In the genomic region with DNA sequence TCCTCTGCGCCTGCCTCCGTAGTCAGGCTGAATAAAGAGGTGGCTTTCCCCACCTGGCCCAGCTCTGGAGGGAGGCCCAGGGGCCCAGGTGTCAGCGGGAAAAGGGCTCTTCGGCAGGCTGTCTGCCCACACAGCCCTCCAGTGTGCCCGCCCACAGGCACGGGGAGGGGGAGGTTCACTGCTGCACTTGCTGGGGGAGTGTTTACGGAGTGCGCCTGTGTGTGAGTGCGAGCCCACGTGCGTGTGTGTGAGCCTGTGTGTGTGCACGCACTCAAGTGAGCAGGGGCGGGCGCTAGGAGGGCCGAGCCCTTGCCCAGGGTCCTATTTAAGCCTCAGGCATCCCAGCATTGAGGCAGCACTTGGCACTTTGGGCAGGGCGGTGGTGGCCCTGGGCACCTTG, we compare ENCODE assay signal across 18 cellular contexts. TPM values are rescaled to one million over a fixed set of nuclear protein-coding genes. Genes with fewer than 3 reads are reported as not detected.
DNase-seq lines count a peak whose midpoint lies in the region; ATAC-seq and TF ChIP-seq lines count a peak whose summit lies in the region.
"Had no signal": no experiment of that assay in that cellular context is flagged by ENCODE, and none has a peak within 500 bp of the region (broad histone marks: within the 10 kb centered on the region; RNA-seq: fewer than 3 reads in every experiment).

No MANE protein-coding gene starts in this region.

- no peaks in the 10 kb centered on the region for H3K9me3 Mint-ChIP-seq in activated naive CD8-positive, alpha-beta T cell treated with anti-CD3 and anti-CD28 coated beads for 36 hours
- no peaks in the 10 kb centered on the region for H3K9me3 Mint-ChIP-seq in activated naive CD8-positive, alpha-beta T cell treated with anti-CD3 and anti-CD28 coated beads, Interleukin-2, amount 50 U/mL, for 24 hours
- no peaks in the 10 kb centered on the region for H3K9me3 Mint-ChIP-seq in endothelial cell (ENCODE audit: unreplicated experiment)
- H3K9me3 Mint-ChIP-seq: activated naive CD8-positive, alpha-beta T cell treated with anti-CD3 and anti-CD28 coated beads, Interleukin-2, amount 10 ng/mL, durations not matched to agents 7 days and 5 days; central memory CD8-positive, alpha-beta T cell; stimulated activated naive CD8-positive, alpha-beta T cell treated with anti-CD3 and anti-CD28 coated beads, Interleukin-15, amount 100 ng/mL, for 72 hours; T-cell had no signal

- intact Hi-C loops in left cardiac atrium (cut with DNase I) = no loop called here

- H3K4me1 Mint-ChIP-seq in activated naive CD8-positive, alpha-beta T cell treated with anti-CD3 and anti-CD28 coated beads for 36 hours = no peaks in the 10 kb centered on the region
- no peaks in the 10 kb centered on the region for H3K4me1 Mint-ChIP-seq in activated naive CD8-positive, alpha-beta T cell treated with anti-CD3 and anti-CD28 coated beads, Interleukin-2, amount 50 U/mL, for 24 hours
- H3K4me1 Mint-ChIP-seq in endothelial cell (ENCODE audit: unreplicated experiment) = no peaks in the 10 kb centered on the region
- H3K4me1 Mint-ChIP-seq: activated naive CD8-positive, alpha-beta T cell treated with anti-CD3 and anti-CD28 coated beads, Interleukin-2, amount 10 ng/mL, durations not matched to agents 7 days and 5 days; central memory CD8-positive, alpha-beta T cell; T-cell had no signal

- no peak for TF ChIP-seq CTCF in endothelial cell (IDR thresholded peaks at IDR 0.05; ENCODE audit: unreplicated experiment)

- no peaks in the 10 kb centered on the region for H3K27me3 Mint-ChIP-seq in activated naive CD8-positive, alpha-beta T cell treated with anti-CD3 and anti-CD28 coated beads for 36 hours
- H3K27me3 Mint-ChIP-seq in activated naive CD8-positive, alpha-beta T cell treated with anti-CD3 and anti-CD28 coated beads, Interleukin-2, amount 50 U/mL, for 24 hours = no peaks in the 10 kb centered on the region
- peaks cover 5% of the 10 kb centered on the region for H3K27me3 Mint-ChIP-seq in endothelial cell (ENCODE audit: unreplicated experiment)
- H3K27me3 Mint-ChIP-seq: activated naive CD8-positive, alpha-beta T cell treated with anti-CD3 and anti-CD28 coated beads, Interleukin-2, amount 10 ng/mL, durations not matched to agents 7 days and 5 days; central memory CD8-positive, alpha-beta T cell; stimulated activated naive CD8-positive, alpha-beta T cell treated with anti-CD3 and anti-CD28 coated beads, Interleukin-15, amount 100 ng/mL, for 72 hours; T-cell had no signal

- ATAC-seq in activated naive CD8-positive, alpha-beta T cell treated with anti-CD3 and anti-CD28 coated beads, Interleukin-2, amount 50 U/mL, for 24 hours = no peak
- peak; percentile 8 to 31 for ATAC-seq in left cardiac atrium
- no peak for ATAC-seq in GM18868 (IDR thresholded peaks at IDR 0.05; ENCODE audit: unreplicated experiment)
- ATAC-seq: PC-3; stimulated activated naive CD8-positive, alpha-beta T cell treated with anti-CD3 and anti-CD28 coated beads, Interleukin-15, amount 100 ng/mL, for 72 hours; T-cell had no signal

- no peak overlapping the region for H3K27ac Mint-ChIP-seq in activated naive CD8-positive, alpha-beta T cell treated with anti-CD3 and anti-CD28 coated beads for 36 hours
- H3K27ac Mint-ChIP-seq in activated naive CD8-positive, alpha-beta T cell treated with anti-CD3 and anti-CD28 coated beads, Interleukin-2, amount 50 U/mL, for 24 hours = no peak overlapping the region
- no peak overlapping the region for H3K27ac Mint-ChIP-seq in endothelial cell (ENCODE audit: unreplicated experiment)
- H3K27ac Mint-ChIP-seq: activated naive CD8-positive, alpha-beta T cell treated with anti-CD3 and anti-CD28 coated beads, Interleukin-2, amount 10 ng/mL, durations not matched to agents 7 days and 5 days; T-cell had no signal

- H3K4me3 Mint-ChIP-seq in activated naive CD8-positive, alpha-beta T cell treated with anti-CD3 and anti-CD28 coated beads for 36 hours = peak overlapping the region; percentile 51
- H3K4me3 Mint-ChIP-seq in activated naive CD8-positive, alpha-beta T cell treated with anti-CD3 and anti-CD28 coated beads, Interleukin-2, amount 50 U/mL, for 24 hours = no peak overlapping the region
- no peak overlapping the region for H3K4me3 Mint-ChIP-seq in endothelial cell (ENCODE audit: unreplicated experiment)
- H3K4me3 Mint-ChIP-seq: activated naive CD8-positive, alpha-beta T cell treated with anti-CD3 and anti-CD28 coated beads, Interleukin-2, amount 10 ng/mL, durations not matched to agents 7 days and 5 days; central memory CD8-positive, alpha-beta T cell; stimulated activated naive CD8-positive, alpha-beta T cell treated with anti-CD3 and anti-CD28 coated beads, Interleukin-15, amount 100 ng/mL, for 72 hours; T-cell had no signal

- no peaks in the 10 kb centered on the region for H3K36me3 Mint-ChIP-seq in activated naive CD8-positive, alpha-beta T cell treated with anti-CD3 and anti-CD28 coated beads for 36 hours
- no peaks in the 10 kb centered on the region for H3K36me3 Mint-ChIP-seq in activated naive CD8-positive, alpha-beta T cell treated with anti-CD3 and anti-CD28 coated beads, Interleukin-2, amount 50 U/mL, for 24 hours (ENCODE audit: low read depth)
- H3K36me3 Mint-ChIP-seq in endothelial cell (ENCODE audit: low read depth, unreplicated experiment) = no peaks in the 10 kb centered on the region
- H3K36me3 Mint-ChIP-seq: activated naive CD8-positive, alpha-beta T cell treated with anti-CD3 and anti-CD28 coated beads, Interleukin-2, amount 10 ng/mL, durations not matched to agents 7 days and 5 days; T-cell had no signal

- DNase-seq in activated naive CD8-positive, alpha-beta T cell treated with anti-CD3 and anti-CD28 coated beads for 36 hours = no peak
- DNase-seq in activated naive CD8-positive, alpha-beta T cell treated with anti-CD3 and anti-CD28 coated beads, Interleukin-2, amount 50 U/mL, for 24 hours = no peak
- peak; percentile 12 for DNase-seq in NCI-H2227 treated with DMSO at 0.1 percent for 48 hours (lab: John Stamatoyannopoulos, UW)
- no peak for DNase-seq in left cardiac atrium
- DNase-seq in endothelial cell (ENCODE audit: low spot score) = no peak
- DNase-seq in glomerular visceral epithelial cell (ENCODE audit: extremely low spot score) = no peak
- no peak for DNase-seq in G401 (ENCODE audit: low spot score)
- DNase-seq: activated naive CD8-positive, alpha-beta T cell treated with anti-CD3 and anti-CD28 coated beads, Interleukin-2, amount 10 ng/mL, durations not matched to agents 7 days and 5 days; BE2C; midbrain; NCI-H2081 treated with DMSO at 0.1 percent for 48 hours; PC-3; stimulated activated naive CD8-positive, alpha-beta T cell treated with anti-CD3 and anti-CD28 coated beads, Interleukin-15, amount 100 ng/mL, for 72 hours; T-cell had no signal

- in situ Hi-C loops in G401 (cut with HindIII; ENCODE audit: low sequenced_read_pairs) = no loop called here

RNA-seq across cellular contexts. Expression of gene DNLZ, which starts 10.9 kb away (rescaled TPM):
- 10 to 100 TPM; 24.9 to 26.2 TPM for total RNA-seq in activated naive CD8-positive, alpha-beta T cell treated with anti-CD3 and anti-CD28 coated beads for 36 hours
- total RNA-seq in left cardiac atrium (10 to 100 TPM; 23.2 to 30.6 TPM), endothelial cell (ENCODE audit: unreplicated experiment) (14.5 TPM)
- 34.2 and 70.6 TPM in 2 replicates for total RNA-seq in G401 (2014; rRNA removed; shearing (Covaris generic))

RNA-seq across cellular contexts. Expression of gene CARD9, which starts 20.8 kb away (rescaled TPM):
- total RNA-seq in activated naive CD8-positive, alpha-beta T cell treated with anti-CD3 and anti-CD28 coated beads for 36 hours = 1 to 10 TPM; 1.5 to 1.8 TPM
- total RNA-seq in left cardiac atrium (1 to 10 TPM in 1 of 2 donors, under 1 TPM in 1; 0.86 to 2.4 TPM), endothelial cell (ENCODE audit: unreplicated experiment) (0.41 TPM)
- total RNA-seq in G401 (2014; rRNA removed; shearing (Covaris generic)) = 0.25 and 0.98 TPM in 2 replicates

RNA-seq across cellular contexts. Expression of gene GPSM1, which starts 25.3 kb away (rescaled TPM):
- 10 to 100 TPM in 1 of 2 experiments, 1 to 10 TPM in 1; 9.1 to 11.0 TPM for total RNA-seq in activated naive CD8-positive, alpha-beta T cell treated with anti-CD3 and anti-CD28 coated beads for 36 hours
- total RNA-seq in left cardiac atrium (10 to 100 TPM; 55.6 to 58.6 TPM), endothelial cell (ENCODE audit: unreplicated experiment) (31.7 TPM)
- 49.1 and 50.3 TPM in 2 replicates for total RNA-seq in G401 (2014; rRNA removed; shearing (Covaris generic))

RNA-seq across cellular contexts. Expression of gene SNAPC4, which starts 47.3 kb away (rescaled TPM):
- 10 to 100 TPM; 25.2 to 28.0 TPM for total RNA-seq in activated naive CD8-positive, alpha-beta T cell treated with anti-CD3 and anti-CD28 coated beads for 36 hours
- total RNA-seq in left cardiac atrium = 1 to 10 TPM; 3.4 to 3.8 TPM
- 13.5 TPM for total RNA-seq in endothelial cell (ENCODE audit: unreplicated experiment)
- 12.4 and 17.2 TPM in 2 replicates for total RNA-seq in G401 (2014; rRNA removed; shearing (Covaris generic))

RNA-seq across cellular contexts. Expression of gene CCDC187, which starts 48.8 kb away (rescaled TPM):
- not detected for total RNA-seq in activated naive CD8-positive, alpha-beta T cell treated with anti-CD3 and anti-CD28 coated beads for 36 hours
- total RNA-seq in left cardiac atrium (not detected), endothelial cell (ENCODE audit: unreplicated experiment) (0.05 TPM)
- 0.55 and 0.61 TPM in 2 replicates for total RNA-seq in G401 (2014; rRNA removed; shearing (Covaris generic))
- total RNA-seq: activated naive CD8-positive, alpha-beta T cell treated with anti-CD3 and anti-CD28 coated beads, Interleukin-2, amount 10 ng/mL, durations not matched to agents 7 days and 5 days; Daoy; LHCN-M2 had no signal

Comparison
In these comparisons a context has a peak if more than half of its experiments do, and no peak if none do; other contexts are left out.
1. ATAC-seq: peak in left cardiac atrium (2 of 2); none in activated naive CD8-positive, alpha-beta T cell treated with anti-CD3 and anti-CD28 coated beads, Interleukin-2, amount 50 U/mL, for 24 hours (single experiment) and GM18868 (single experiment).